16 cellular contexts compared by ENCODE assay signal in genomic region chr19:46629546-46630025, GRCh38. TPM values are rescaled to one million over a fixed set of nuclear protein-coding genes. Genes with fewer than 3 reads are reported as not detected.
DNase-seq lines count a peak whose midpoint lies in the region; FAIRE-seq and TF ChIP-seq lines count a peak whose summit lies in the region.
"Had no signal": no experiment of that assay in that cellular context is flagged by ENCODE, and none has a peak within 500 bp of the region (broad histone marks: within the 10 kb centered on the region; RNA-seq: fewer than 3 reads in every experiment).

No MANE protein-coding gene starts in this region.

- H4K91ac ChIP-seq in H1 (replicated peaks; ENCODE audit: insufficient read length, low read length): no peak overlapping the region

- DNase-seq in DMS 273 treated with DMSO at 0.1 percent for 48 hours (lab: John Stamatoyannopoulos, UW): peak; percentile 19
- peak; percentile 16 for DNase-seq in RPMI7951 (ENCODE audit: low read depth)
- DNase-seq in H1 (ENCODE audit: low read depth in 1 of 2, low spot score in 2 of 2): no peak
- DNase-seq in GM19240 (ENCODE audit: insufficient read length, low spot score): no peak
- DNase-seq in NCI-H82 treated with DMSO at 0.1 percent for 48 hours (lab: John Stamatoyannopoulos, UW; ENCODE audit: unreplicated experiment): no peak
- no peak for DNase-seq in endodermal cell
- DNase-seq in stimulated activated CD4-positive, alpha-beta T cell treated with anti-CD3 and anti-CD28 coated beads, Interleukin-4, amount 100 ng/mL, for 1 hour: no peak
- DNase-seq: activated effector memory CD4-positive, alpha-beta T cell treated with anti-CD3 and anti-CD28 coated beads, Interleukin-2, amount 50 U/mL, for 16 hours; DND-41; mucosa of descending colon; NCI-H1930; NCI-H748 treated with DMSO at 0.1 percent for 48 hours; RPMI8226 had no signal

- no peak overlapping the region for H3K4ac ChIP-seq in H1 (replicated peaks; ENCODE audit: insufficient read length, low read depth, low read length)

- no peak for TF ChIP-seq CTCF in H1 (IDR thresholded peaks at IDR 0.05; ENCODE audit: control extremely low read depth in 1 of 3, insufficient read depth in 1 of 3, low read depth in 1 of 3, low read length in 3 of 3)
- TF ChIP-seq CTCF in endodermal cell (conservative IDR thresholded peaks at IDR 0.05): no peak

- peaks cover 6% of the 10 kb centered on the region; the same call in 1 of the 2 replicates for H3K23me2 ChIP-seq in H1 (ENCODE audit: low read depth, low read length)

- H4K8ac ChIP-seq in H1 (ENCODE audit: extremely low read depth, insufficient read depth, low read length): no peak overlapping the region; the same call in 1 of the 2 replicates

- H3K4me3 ChIP-seq in H1 (ENCODE audit: extremely low read depth in 1 of 4, insufficient read depth in 2 of 4, low read depth in 3 of 4, low read length in 4 of 4) (no peak overlapping the region), mesodermal cell (ENCODE audit: extremely low read depth, insufficient read depth, low read length, poor library complexity, severe bottlenecking) (no peak overlapping the region), endodermal cell (ENCODE audit: low read length) (no peak overlapping the region)
- H3K4me3 ChIP-seq: mucosa of descending colon had no signal

- peaks cover 4% of the 10 kb centered on the region for H3K4me1 Mint-ChIP-seq in endodermal cell

- H3K4me2 ChIP-seq in H1 (ENCODE audit: insufficient read depth in 1 of 2, low read depth in 2 of 2, low read length in 2 of 2): no peak overlapping the region

- H2AK5ac ChIP-seq in H1 (ENCODE audit: low read depth, low read length): no peak overlapping the region

- H3K23ac ChIP-seq in H1 (ENCODE audit: insufficient read length): no peak overlapping the region

- no peak overlapping the region; the same call in 1 of the 2 replicates for H3K18ac ChIP-seq in H1 (ENCODE audit: extremely low read depth, low read length)

- H3K9me3 ChIP-seq in H1 (ENCODE audit: insufficient read depth in 2 of 2, low read depth in 1 of 2, low read length in 1 of 2): no peaks in the 10 kb centered on the region
- H3K9me3 ChIP-seq in mesodermal cell (ENCODE audit: control insufficient read depth, low read length): no peaks in the 10 kb centered on the region
- H3K9me3 ChIP-seq in endodermal cell (ENCODE audit: control insufficient read depth, low read length): no peaks in the 10 kb centered on the region
- H3K9me3 ChIP-seq: mucosa of descending colon had no signal

- peak overlapping the region; percentile 35; the same call in 1 of the 2 replicates for H2BK12ac ChIP-seq in H1 (ENCODE audit: low read depth, low read length)

- no peak overlapping the region for H3K9ac ChIP-seq in H1 (replicated peaks in 1 of 4; ENCODE audit: extremely low read depth in 1 of 4, low read depth in 3 of 4, low read length in 3 of 4)
- H3K9ac ChIP-seq in endodermal cell (ENCODE audit: extremely low read depth, low read length, poor library complexity, severe bottlenecking): no peak overlapping the region
- H3K9ac ChIP-seq: parathyroid adenoma had no signal

- no peak overlapping the region for H3K14ac ChIP-seq in H1 (ENCODE audit: insufficient read length)

- H2BK20ac ChIP-seq in H1 (ENCODE audit: low read length): no peak overlapping the region

- H3K79me1 ChIP-seq in H1 (ENCODE audit: low read depth, low read length): no peaks in the 10 kb centered on the region; the same call in 1 of the 2 replicates

- no peaks in the 10 kb centered on the region for H4K20me1 ChIP-seq in H1 (replicated peaks in 1 of 2; ENCODE audit: control insufficient read depth in 1 of 2, insufficient read depth in 2 of 2, low read length in 2 of 2)

- POLR2A ChIA-PET in H1 (lab: Charles Lee; ENCODE audit: partially characterized antibody): interaction anchor here (1.8 kb wide), 1 partner anchor 28 kb away, joined by 7 read pairs; no protein-coding TSS in a partner anchor

- H3K27me3 ChIP-seq in H1 (replicated peaks in 1 of 4; ENCODE audit: control insufficient read depth in 3 of 4, extremely low read depth in 1 of 4, insufficient read depth in 3 of 4, low read length in 3 of 4) (peaks cover 0 to 15% (median 11%) of the 10 kb centered on the region in 4 experiments; a peak in 6 of 7 replicates), endodermal cell (ENCODE audit: control insufficient read depth, insufficient read depth, low read length, poor library complexity, severe bottlenecking) (peaks cover 26% of the 10 kb centered on the region)

- H3K36me3 Mint-ChIP-seq in endodermal cell (ENCODE audit: low read depth): no peaks in the 10 kb centered on the region

- FAIRE-seq in H1 (lab: Jason Lieb, UNC): no peak

- CTCF ChIA-PET in H1 (lab: Charles Lee; ENCODE audit: partially characterized antibody): interaction anchor here (0.6 to 15.3 kb wide), 7 partner anchors 13 to 173 kb away, joined by 3 to 309 read pairs (median 5); partner anchors contain the start of gene DACT3

- no peak overlapping the region for H4K5ac ChIP-seq in H1 (ENCODE audit: insufficient read length, low read depth, low read length)

- H2AFZ ChIP-seq in H1 (ENCODE audit: low read length): no peak overlapping the region
- H2AFZ ChIP-seq: parathyroid adenoma had no signal

- no peak overlapping the region for H3K27ac Mint-ChIP-seq in endodermal cell

- H3K4me1 ChIP-seq in H1 (replicated peaks in 1 of 4; ENCODE audit: control insufficient read depth in 3 of 4, insufficient read depth in 4 of 4, low read length in 3 of 4): peaks cover 0 to 19% (median 12%) of the 10 kb centered on the region in 4 experiments; a peak in 6 of 7 replicates
- peaks cover 46% of the 10 kb centered on the region for H3K4me1 ChIP-seq in mesodermal cell (ENCODE audit: control insufficient read depth, insufficient read depth, low read length, poor library complexity, severe bottlenecking)
- no peaks in the 10 kb centered on the region for H3K4me1 ChIP-seq in endodermal cell (ENCODE audit: control insufficient read depth, insufficient read depth, low read length)

- H2BK15ac ChIP-seq in H1 (ENCODE audit: low read length): peak overlapping the region; percentile 92; the same call in 1 of the 2 replicates

- H3K27me3 Mint-ChIP-seq in endodermal cell (ENCODE audit: insufficient read depth): peaks cover 44% of the 10 kb centered on the region

- H3K36me3 ChIP-seq in H1 (ENCODE audit: control insufficient read depth in 2 of 4, insufficient read depth in 4 of 4, low read length in 3 of 4): no peaks in the 10 kb centered on the region
- no peaks in the 10 kb centered on the region for H3K36me3 ChIP-seq in mesodermal cell (ENCODE audit: control insufficient read depth, insufficient read depth, low read length)
- H3K36me3 ChIP-seq in endodermal cell (ENCODE audit: control insufficient read depth, insufficient read depth, low read length): no peaks in the 10 kb centered on the region

- 92% methylated on average over 13 of the region's 15 CpGs; no CpG with 5 or more reads in 1 of the 2 experiments for WGBS in H1 (ENCODE audit: extremely low coverage in 1 of 2, insufficient coverage in 1 of 2, insufficient read length in 1 of 2, insufficient replicate concordance in 2 of 2, low coverage in 1 of 2, low lambda C conversion rate in 2 of 2, missing lambda C conversion rate in 1 of 2), 2 experiments
- WGBS in mesodermal cell (ENCODE audit: insufficient coverage in 2 of 2), 2 experiments: 87 to 94% methylated on average over 12 to 14 of the region's 15 CpGs
- WGBS in endodermal cell (ENCODE audit: insufficient coverage in 1 of 2, insufficient read length in 1 of 2), 2 experiments: 93 to 96% methylated on average over 9 to 15 of the region's 15 CpGs

- H3K4me3 Mint-ChIP-seq in endodermal cell: no peak overlapping the region
- H3K4me3 Mint-ChIP-seq: activated CD8-positive, alpha-beta T cell treated with anti-CD3 and anti-CD28 coated beads for 36 hours had no signal

- H3K9me3 Mint-ChIP-seq in endodermal cell: no peaks in the 10 kb centered on the region
- H3K9me3 Mint-ChIP-seq: activated CD8-positive, alpha-beta T cell treated with anti-CD3 and anti-CD28 coated beads for 36 hours had no signal

- no peak overlapping the region for H3K27ac ChIP-seq in H1 (ENCODE audit: low read depth, low read length)
- H3K27ac ChIP-seq in mesodermal cell (ENCODE audit: low read depth, low read length, severe bottlenecking): peak overlapping the region; percentile 36
- H3K27ac ChIP-seq in endodermal cell (ENCODE audit: low read depth, low read length): no peak overlapping the region
- H3K27ac ChIP-seq: parathyroid adenoma had no signal

- TF ChIP-seq EP300 in H1 (IDR thresholded peaks at IDR 0.05; ENCODE audit: borderline replicate concordance in 1 of 2, low read depth in 2 of 2, low read length in 2 of 2): no peak

- no peak overlapping the region for H3K56ac ChIP-seq in H1 (replicated peaks; ENCODE audit: insufficient read length, low read depth, low read length)

- no peaks in the 10 kb centered on the region for H3K79me2 ChIP-seq in H1 (ENCODE audit: control insufficient read depth in 1 of 2, insufficient read depth in 2 of 2, low read length in 2 of 2)
- H3K79me2 ChIP-seq: parathyroid adenoma had no signal

- H2BK120ac ChIP-seq in H1 (replicated peaks; ENCODE audit: low read depth, low read length): no peak overlapping the region

- no peak for TF ChIP-seq RAD21 in H1 (IDR thresholded peaks at IDR 0.05 in 1 of 2, conservative IDR thresholded peaks at IDR 0.05 in 1 of 2; ENCODE audit: low read depth in 2 of 2, low read length in 2 of 2)

- H2BK5ac ChIP-seq in H1 (ENCODE audit: low read depth, low read length): no peak overlapping the region

- TF ChIP-seq POLR2A in H1 (IDR thresholded peaks at IDR 0.05; ENCODE audit: control extremely low read depth in 1 of 2, low read depth in 2 of 2, low read length in 2 of 2): no peak

RNA-seq across cellular contexts. Expression of gene PTGIR, which starts 4.7 kb away (rescaled TPM):
- 0.60 and 0.78 TPM in 2 replicates for total RNA-seq in RPMI7951 (2014; rRNA removed; shearing (Covaris generic))
- total RNA-seq in H1 (2021; fragmentation: NEBNext Ultra II Directional; extraction: Animal tissue kit (Norgen Biotek cat#: 25700)): not detected in 2 replicates
- 0.15 and 0.19 TPM in 2 replicates for polyA plus RNA-seq in H1 (2011; rRNA removed)
- polyA plus RNA-seq in H1 (2011; cell fraction: cytosol; rRNA removed): 0.14 TPM
- polyA plus RNA-seq in H1 (2011; cell fraction: nucleus; rRNA removed): 0.09 TPM
- polyA plus RNA-seq in H1 (2012, experiment 1 of 2): not detected in 4 replicates
- polyA plus RNA-seq in H1 (2012, experiment 2 of 2): not detected
- polyA plus RNA-seq in H1 (2013, experiment 1 of 2): 0.10 TPM
- 0.13 TPM for polyA plus RNA-seq in H1 (2013, experiment 2 of 2)
- polyA minus RNA-seq in H1 (2011; rRNA and poly(A)+ RNA removed): not detected in 2 replicates
- polyA minus RNA-seq in H1 (2011; cell fraction: cytosol; rRNA and poly(A)+ RNA removed): not detected
- polyA minus RNA-seq in H1 (2011; cell fraction: nucleus; rRNA and poly(A)+ RNA removed): not detected
- 6.6 TPM for polyA plus RNA-seq in mesodermal cell (2013, experiment 1 of 2)
- polyA plus RNA-seq in mesodermal cell (2013, experiment 2 of 2): 6.9 TPM
- not detected for total RNA-seq in endodermal cell
- not detected for polyA plus RNA-seq in endodermal cell (2013, experiment 1 of 2)
- not detected for polyA plus RNA-seq in endodermal cell (2013, experiment 2 of 2)

RNA-seq across cellular contexts. Expression of gene GNG8, which starts 6.4 kb away (rescaled TPM):
- total RNA-seq in RPMI7951 (2014; rRNA removed; shearing (Covaris generic)): not detected in 2 replicates
- not detected in 2 replicates for total RNA-seq in H1 (2021; fragmentation: NEBNext Ultra II Directional; extraction: Animal tissue kit (Norgen Biotek cat#: 25700))
- not detected in 2 replicates for polyA plus RNA-seq in H1 (2011; rRNA removed)
- not detected for polyA plus RNA-seq in H1 (2011; cell fraction: cytosol; rRNA removed)
- not detected for polyA plus RNA-seq in H1 (2011; cell fraction: nucleus; rRNA removed)
- 3.6 TPM in 1 of 4 replicates, not detected in the others for polyA plus RNA-seq in H1 (2012, experiment 1 of 2)
- polyA plus RNA-seq in H1 (2012, experiment 2 of 2): not detected
- polyA plus RNA-seq in H1 (2013, experiment 1 of 2): not detected
- 1.7 TPM for polyA plus RNA-seq in H1 (2013, experiment 2 of 2)
- not detected in 2 replicates for polyA minus RNA-seq in H1 (2011; rRNA and poly(A)+ RNA removed)
- not detected for polyA minus RNA-seq in H1 (2011; cell fraction: cytosol; rRNA and poly(A)+ RNA removed)
- polyA minus RNA-seq in H1 (2011; cell fraction: nucleus; rRNA and poly(A)+ RNA removed): not detected
- polyA plus RNA-seq in mesodermal cell (2013, experiment 1 of 2): 22.5 TPM
- 30.8 TPM for polyA plus RNA-seq in mesodermal cell (2013, experiment 2 of 2)
- not detected for total RNA-seq in endodermal cell
- polyA plus RNA-seq in endodermal cell (2013, experiment 1 of 2): 3.8 TPM
- 3.6 TPM for polyA plus RNA-seq in endodermal cell (2013, experiment 2 of 2)

RNA-seq across cellular contexts. Expression of gene CALM3, which starts 28.5 kb away (rescaled TPM):
- 173 and 174 TPM in 2 replicates for total RNA-seq in RPMI7951 (2014; rRNA removed; shearing (Covaris generic))
- 318 and 326 TPM in 2 replicates for total RNA-seq in H1 (2021; fragmentation: NEBNext Ultra II Directional; extraction: Animal tissue kit (Norgen Biotek cat#: 25700))
- 315 and 405 TPM in 2 replicates for polyA plus RNA-seq in H1 (2011; rRNA removed)
- 585 TPM for polyA plus RNA-seq in H1 (2011; cell fraction: cytosol; rRNA removed)
- 241 TPM for polyA plus RNA-seq in H1 (2011; cell fraction: nucleus; rRNA removed)
- polyA plus RNA-seq in H1 (2012, experiment 1 of 2): 396 to 462 TPM (median 444 TPM) in 4 replicates
- polyA plus RNA-seq in H1 (2012, experiment 2 of 2): 353 TPM
- polyA plus RNA-seq in H1 (2013, experiment 1 of 2): 213 TPM
- 220 TPM for polyA plus RNA-seq in H1 (2013, experiment 2 of 2)
- polyA minus RNA-seq in H1 (2011; rRNA and poly(A)+ RNA removed): 129 and 145 TPM in 2 replicates
- 94.5 TPM for polyA minus RNA-seq in H1 (2011; cell fraction: cytosol; rRNA and poly(A)+ RNA removed)
- polyA minus RNA-seq in H1 (2011; cell fraction: nucleus; rRNA and poly(A)+ RNA removed): 67.8 TPM
- polyA plus RNA-seq in mesodermal cell (2013, experiment 1 of 2): 332 TPM
- polyA plus RNA-seq in mesodermal cell (2013, experiment 2 of 2): 315 TPM
- 100 to 1,000 TPM; 564 to 573 TPM for total RNA-seq in endodermal cell
- polyA plus RNA-seq in endodermal cell (2013, experiment 1 of 2): 356 TPM
- 335 TPM for polyA plus RNA-seq in endodermal cell (2013, experiment 2 of 2)

RNA-seq across cellular contexts. Expression of gene DACT3, which starts 31.4 kb away (rescaled TPM):
- total RNA-seq in RPMI7951 (2014; rRNA removed; shearing (Covaris generic)): 2.2 and 3.3 TPM in 2 replicates
- 1.5 and 2.0 TPM in 2 replicates for total RNA-seq in H1 (2021; fragmentation: NEBNext Ultra II Directional; extraction: Animal tissue kit (Norgen Biotek cat#: 25700))
- 1.8 and 1.9 TPM in 2 replicates for polyA plus RNA-seq in H1 (2011; rRNA removed)
- 1.8 TPM for polyA plus RNA-seq in H1 (2011; cell fraction: cytosol; rRNA removed)
- polyA plus RNA-seq in H1 (2011; cell fraction: nucleus; rRNA removed): 2.1 TPM
- 1.1 to 1.4 TPM (median 1.2 TPM) in 4 replicates for polyA plus RNA-seq in H1 (2012, experiment 1 of 2)
- polyA plus RNA-seq in H1 (2012, experiment 2 of 2): 1.4 TPM
- polyA plus RNA-seq in H1 (2013, experiment 1 of 2): 1.3 TPM
- polyA plus RNA-seq in H1 (2013, experiment 2 of 2): 1.3 TPM
- polyA minus RNA-seq in H1 (2011; rRNA and poly(A)+ RNA removed): 0.61 and 1.2 TPM in 2 replicates
- polyA minus RNA-seq in H1 (2011; cell fraction: cytosol; rRNA and poly(A)+ RNA removed): 0.81 TPM
- 1.00 TPM for polyA minus RNA-seq in H1 (2011; cell fraction: nucleus; rRNA and poly(A)+ RNA removed)
- polyA plus RNA-seq in mesodermal cell (2013, experiment 1 of 2): 45.0 TPM
- polyA plus RNA-seq in mesodermal cell (2013, experiment 2 of 2): 42.6 TPM
- under 1 TPM; 0.15 to 0.70 TPM for total RNA-seq in endodermal cell
- 11.3 TPM for polyA plus RNA-seq in endodermal cell (2013, experiment 1 of 2)
- 10.6 TPM for polyA plus RNA-seq in endodermal cell (2013, experiment 2 of 2)

Comparison
In these comparisons a context has a peak if more than half of its experiments do, and no peak if none do; other contexts are left out.
1. DNase-seq: peak in DMS 273 treated with DMSO at 0.1 percent for 48 hours (single experiment) and RPMI7951 (single experiment); none in H1 (0 of 2), GM19240 (single experiment), NCI-H82 treated with DMSO at 0.1 percent for 48 hours (single experiment), endodermal cell (single experiment) and stimulated activated CD4-positive, alpha-beta T cell treated with anti-CD3 and anti-CD28 coated beads, Interleukin-4, amount 100 ng/mL, for 1 hour (single experiment).